In genomic region chr6:43434001-43434400, GRCh38 we compare ENCODE assay signal across 14 cellular contexts. TPM values are rescaled to one million over a fixed set of nuclear protein-coding genes. Genes with fewer than 3 reads are reported as not detected.
"Had no signal": no experiment of that assay in that cellular context is flagged by ENCODE, and none has a peak within 500 bp of the region (broad histone marks: within the 10 kb centered on the region; RNA-seq: fewer than 3 reads in every experiment).

No MANE protein-coding gene starts in this region.

- H3K9me3 Mint-ChIP-seq: activated CD4-positive, alpha-beta T cell treated with anti-CD3 and anti-CD28 coated beads, Interleukin-2, amount 10 ng/mL, durations not matched to agents 7 days and 5 days; activated naive CD4-positive, alpha-beta T cell treated with anti-CD3 and anti-CD28 coated beads for 36 hours; activated T-cell treated with anti-CD3 and anti-CD28 coated beads, Interleukin-2, amount 50 U/mL, for 24 hours; endodermal cell; neural progenitor cell had no signal

- H3K27ac ChIP-seq: body of pancreas, neural progenitor cell, psoas muscle, right lobe of liver had no signal

- H3K27me3 ChIP-seq: body of pancreas, neural progenitor cell, right lobe of liver had no signal

- DNase-seq: activated CD4-positive, alpha-beta T cell treated with anti-CD3 and anti-CD28 coated beads, Interleukin-2, amount 10 ng/mL, durations not matched to agents 7 days and 5 days; activated CD8-positive, alpha-beta T cell treated with anti-CD3 and anti-CD28 coated beads, Interleukin-2, amount 10 ng/mL, durations not matched to agents 7 days and 5 days; activated naive CD4-positive, alpha-beta T cell treated with anti-CD3 and anti-CD28 coated beads for 36 hours; activated T-cell treated with anti-CD3 and anti-CD28 coated beads, Interleukin-2, amount 50 U/mL, for 24 hours; body of pancreas; caudate nucleus; endodermal cell; psoas muscle; right lobe of liver; small intestine; stimulated activated CD4-positive, alpha-beta T cell treated with anti-CD3 and anti-CD28 coated beads, Interleukin-15, amount 100 ng/mL, for 24 hours; stimulated activated CD4-positive, alpha-beta T cell treated with anti-CD3 and anti-CD28 coated beads, Interleukin-4, amount 100 ng/mL, for 1 hour had no signal

- H3K4me3 Mint-ChIP-seq: activated CD4-positive, alpha-beta T cell treated with anti-CD3 and anti-CD28 coated beads, Interleukin-2, amount 10 ng/mL, durations not matched to agents 7 days and 5 days; activated CD8-positive, alpha-beta T cell treated with anti-CD3 and anti-CD28 coated beads, Interleukin-2, amount 10 ng/mL, durations not matched to agents 7 days and 5 days; activated naive CD4-positive, alpha-beta T cell treated with anti-CD3 and anti-CD28 coated beads for 36 hours; activated T-cell treated with anti-CD3 and anti-CD28 coated beads, Interleukin-2, amount 50 U/mL, for 24 hours; endodermal cell; neural progenitor cell had no signal

- H3K9me3 ChIP-seq: body of pancreas, psoas muscle, right lobe of liver had no signal

- H3K4me3 ChIP-seq: body of pancreas, neural progenitor cell, psoas muscle, right lobe of liver had no signal

- H3K27ac Mint-ChIP-seq: activated CD4-positive, alpha-beta T cell treated with anti-CD3 and anti-CD28 coated beads, Interleukin-2, amount 10 ng/mL, durations not matched to agents 7 days and 5 days; activated CD8-positive, alpha-beta T cell treated with anti-CD3 and anti-CD28 coated beads, Interleukin-2, amount 10 ng/mL, durations not matched to agents 7 days and 5 days; activated naive CD4-positive, alpha-beta T cell treated with anti-CD3 and anti-CD28 coated beads for 36 hours; endodermal cell; neural progenitor cell had no signal

- H3K36me3 ChIP-seq: neural progenitor cell, right lobe of liver had no signal

- H3K27me3 Mint-ChIP-seq: activated CD4-positive, alpha-beta T cell treated with anti-CD3 and anti-CD28 coated beads, Interleukin-2, amount 10 ng/mL, durations not matched to agents 7 days and 5 days; activated T-cell treated with anti-CD3 and anti-CD28 coated beads, Interleukin-2, amount 50 U/mL, for 24 hours had no signal

RNA-seq across cellular contexts. Expression of gene DLK2, which starts 21.3 kb away (rescaled TPM):
- total RNA-seq: activated CD4-positive, alpha-beta T cell treated with anti-CD3 and anti-CD28 coated beads, Interleukin-2, amount 10 ng/mL, durations not matched to agents 7 days and 5 days; activated CD8-positive, alpha-beta T cell treated with anti-CD3 and anti-CD28 coated beads, Interleukin-2, amount 10 ng/mL, durations not matched to agents 7 days and 5 days; body of pancreas; endodermal cell; osteoblast had no signal
